Comparison of ENCODE assay signal across 7 cellular contexts in genomic region chr6:116461563-116462507, GRCh38. TPM values are rescaled to one million over a fixed set of nuclear protein-coding genes. Genes with fewer than 3 reads are reported as not detected.
DNase-seq lines count a peak whose midpoint lies in the region; ATAC-seq and TF ChIP-seq lines count a peak whose summit lies in the region.

No MANE protein-coding gene starts in this region.

- H3K27me3 ChIP-seq in right atrium auricular region: no peaks in the 10 kb centered on the region

- ATAC-seq in GM18858 (IDR thresholded peaks at IDR 0.05; ENCODE audit: unreplicated experiment) (peak; percentile 79), HG02938 (IDR thresholded peaks at IDR 0.05; ENCODE audit: unreplicated experiment) (peak; percentile 63)

- peak overlapping the region in 1 of 2 donors; percentile 26 for H3K27ac ChIP-seq in right atrium auricular region

- peak in 1 of 2 donors; percentile 16 for TF ChIP-seq CTCF in right atrium auricular region (IDR thresholded peaks at IDR 0.05)

- no peaks in the 10 kb centered on the region for H3K9me3 ChIP-seq in right atrium auricular region

- peak overlapping the region; percentile 21 to 57 for H3K4me3 ChIP-seq in right atrium auricular region

- no peaks in the 10 kb centered on the region for H3K4me1 ChIP-seq in right atrium auricular region

- peak; percentile 22 for DNase-seq in NCI-H748 treated with DMSO at 0.1 percent for 48 hours (lab: John Stamatoyannopoulos, UW)
- peak; percentile 51 for DNase-seq in activated naive CD4-positive, alpha-beta T cell treated with anti-CD3 and anti-CD28 coated beads, Interleukin-2, amount 50 U/mL, for 16 hours
- no peak for DNase-seq in right atrium auricular region (ENCODE audit: low spot score)
- DNase-seq in retina: peak; percentile 89
- no peak for DNase-seq in NCI-H1694 (lab: John Stamatoyannopoulos, UW)

- H3K36me3 ChIP-seq in right atrium auricular region: no peaks in the 10 kb centered on the region

RNA-seq across cellular contexts. Expression of gene CALHM6, which starts 0.7 kb away (rescaled TPM):
- 1 to 10 TPM; 2.3 to 3.1 TPM for total RNA-seq in right atrium auricular region

RNA-seq across cellular contexts. Expression of gene CALHM5, which starts 49.6 kb away (rescaled TPM):
- total RNA-seq in right atrium auricular region: 1 to 10 TPM; 2.3 to 3.4 TPM

Comparison
In these comparisons a context has a peak if more than half of its experiments do, and no peak if none do; other contexts are left out.
1. DNase-seq: peak in NCI-H748 treated with DMSO at 0.1 percent for 48 hours (single experiment), activated naive CD4-positive, alpha-beta T cell treated with anti-CD3 and anti-CD28 coated beads, Interleukin-2, amount 50 U/mL, for 16 hours (single experiment) and retina (single experiment); none in right atrium auricular region (single experiment) and NCI-H1694 (single experiment).